ENCODE assay signal across 12 cellular contexts in the genomic region with DNA sequence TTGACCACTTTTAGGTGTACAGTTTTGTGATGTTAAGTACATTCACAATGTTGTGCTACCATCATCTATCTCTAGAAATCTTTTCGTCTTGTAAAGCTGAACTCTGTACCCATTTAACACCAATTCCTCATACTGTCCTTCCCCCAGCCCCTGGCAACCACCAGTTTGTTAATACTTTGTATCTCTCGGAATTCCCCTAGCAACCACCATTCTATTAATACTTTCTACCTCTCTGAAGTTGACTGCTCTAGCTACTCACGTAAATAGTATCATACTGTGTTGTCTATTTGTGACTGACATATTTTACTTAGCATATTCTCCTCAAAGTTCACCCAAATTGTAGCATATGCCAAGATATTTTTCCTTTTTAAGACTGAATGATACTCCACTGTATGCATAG.
DNase-seq lines count a peak whose midpoint lies in the region; ATAC-seq and TF ChIP-seq lines count a peak whose summit lies in the region.
"Had no signal": no experiment of that assay in that cellular context is flagged by ENCODE, and none has a peak within 500 bp of the region (broad histone marks: within the 10 kb centered on the region; RNA-seq: fewer than 3 reads in every experiment).

No MANE protein-coding gene starts in this region.

- ATAC-seq in GM18517 (IDR thresholded peaks at IDR 0.05; ENCODE audit: unreplicated experiment) (peak; percentile 76), GM21423 (IDR thresholded peaks at IDR 0.05; ENCODE audit: unreplicated experiment) (peak; percentile 59), HG03095 (IDR thresholded peaks at IDR 0.05; ENCODE audit: unreplicated experiment) (peak; percentile 53)
- ATAC-seq in effector memory CD8-positive, alpha-beta T cell (replicated peaks) = peak; percentile 21
- ATAC-seq: upper lobe of right lung had no signal

- H3K4me3 ChIP-seq in esophagus squamous epithelium (no peak overlapping the region), SJCRH30 (no peak overlapping the region)
- H3K4me3 ChIP-seq: upper lobe of right lung had no signal

- H3K4me3 Mint-ChIP-seq in effector memory CD8-positive, alpha-beta T cell = no peak overlapping the region
- H3K4me3 Mint-ChIP-seq: endodermal cell had no signal

- no peaks in the 10 kb centered on the region for H3K27me3 Mint-ChIP-seq in effector memory CD8-positive, alpha-beta T cell

- H3K9me3 Mint-ChIP-seq in effector memory CD8-positive, alpha-beta T cell = no peaks in the 10 kb centered on the region
- H3K9me3 Mint-ChIP-seq: endodermal cell had no signal

- H3K27ac Mint-ChIP-seq in effector memory CD8-positive, alpha-beta T cell = no peak overlapping the region
- H3K27ac Mint-ChIP-seq: endodermal cell had no signal

- TF ChIP-seq POLR2A in esophagus squamous epithelium (IDR thresholded peaks at IDR 0.05) = no peak

- H3K9me3 ChIP-seq in esophagus squamous epithelium (no peaks in the 10 kb centered on the region), SJCRH30 (replicated peaks) (no peaks in the 10 kb centered on the region)
- H3K9me3 ChIP-seq: upper lobe of right lung had no signal

- H3K27me3 ChIP-seq in esophagus squamous epithelium (no peaks in the 10 kb centered on the region), SJCRH30 (no peaks in the 10 kb centered on the region)
- H3K27me3 ChIP-seq: upper lobe of right lung had no signal

- peaks cover 0 to 19% (median 0%) of the 10 kb centered on the region in 3 donors for H3K4me1 ChIP-seq in esophagus squamous epithelium
- H3K4me1 ChIP-seq in SJCRH30 = no peaks in the 10 kb centered on the region
- H3K4me1 ChIP-seq: upper lobe of right lung had no signal

- DNase-seq in effector memory CD8-positive, alpha-beta T cell = no peak
- DNase-seq in esophagus squamous epithelium (lab: John Stamatoyannopoulos, UW) (no peak), T-helper 1 cell (no peak), SKM-1 treated with dmso at 0.1 percent for 144 hours (lab: John Stamatoyannopoulos, UW; ENCODE audit: unreplicated experiment) (no peak), SJCRH30 (no peak)
- DNase-seq: endodermal cell; MV-4-11; stimulated activated CD4-positive, alpha-beta T cell treated with anti-CD3 and anti-CD28 coated beads, Interleukin-4, amount 100 ng/mL, for 4 hours; upper lobe of right lung had no signal

- no peaks in the 10 kb centered on the region for H3K36me3 ChIP-seq in esophagus squamous epithelium
- peaks cover 15% of the 10 kb centered on the region; the same call in 1 of the 2 replicates for H3K36me3 ChIP-seq in SJCRH30
- H3K36me3 ChIP-seq: upper lobe of right lung had no signal

- no peak for TF ChIP-seq CTCF in esophagus squamous epithelium (IDR thresholded peaks at IDR 0.05)

- intact Hi-C loops in esophagus squamous epithelium (cut with DNase I) = no loop called here

- peaks cover 0 to 2% of the 10 kb centered on the region in 2 donors for H3K4me1 Mint-ChIP-seq in effector memory CD8-positive, alpha-beta T cell (ENCODE audit: low read depth in 2 of 2)

- H3K27ac ChIP-seq in esophagus squamous epithelium (no peak overlapping the region), SJCRH30 (no peak overlapping the region)
- H3K27ac ChIP-seq: upper lobe of right lung had no signal

- H3K36me3 Mint-ChIP-seq in effector memory CD8-positive, alpha-beta T cell (ENCODE audit: insufficient read depth) = no peaks in the 10 kb centered on the region

- WGBS in esophagus squamous epithelium, 2 donors = 63 to 72% methylated on average over 3 of the region's 3 CpGs

Comparison
In these comparisons a context has a peak if more than half of its experiments do, and no peak if none do; other contexts are left out.
1. ATAC-seq: peak in every context shown above with its lines; median percentile 76 in GM18517; 59 in GM21423; 53 in HG03095; 21 in effector memory CD8-positive, alpha-beta T cell.